20 cellular contexts compared by ENCODE assay signal in the genomic region with DNA sequence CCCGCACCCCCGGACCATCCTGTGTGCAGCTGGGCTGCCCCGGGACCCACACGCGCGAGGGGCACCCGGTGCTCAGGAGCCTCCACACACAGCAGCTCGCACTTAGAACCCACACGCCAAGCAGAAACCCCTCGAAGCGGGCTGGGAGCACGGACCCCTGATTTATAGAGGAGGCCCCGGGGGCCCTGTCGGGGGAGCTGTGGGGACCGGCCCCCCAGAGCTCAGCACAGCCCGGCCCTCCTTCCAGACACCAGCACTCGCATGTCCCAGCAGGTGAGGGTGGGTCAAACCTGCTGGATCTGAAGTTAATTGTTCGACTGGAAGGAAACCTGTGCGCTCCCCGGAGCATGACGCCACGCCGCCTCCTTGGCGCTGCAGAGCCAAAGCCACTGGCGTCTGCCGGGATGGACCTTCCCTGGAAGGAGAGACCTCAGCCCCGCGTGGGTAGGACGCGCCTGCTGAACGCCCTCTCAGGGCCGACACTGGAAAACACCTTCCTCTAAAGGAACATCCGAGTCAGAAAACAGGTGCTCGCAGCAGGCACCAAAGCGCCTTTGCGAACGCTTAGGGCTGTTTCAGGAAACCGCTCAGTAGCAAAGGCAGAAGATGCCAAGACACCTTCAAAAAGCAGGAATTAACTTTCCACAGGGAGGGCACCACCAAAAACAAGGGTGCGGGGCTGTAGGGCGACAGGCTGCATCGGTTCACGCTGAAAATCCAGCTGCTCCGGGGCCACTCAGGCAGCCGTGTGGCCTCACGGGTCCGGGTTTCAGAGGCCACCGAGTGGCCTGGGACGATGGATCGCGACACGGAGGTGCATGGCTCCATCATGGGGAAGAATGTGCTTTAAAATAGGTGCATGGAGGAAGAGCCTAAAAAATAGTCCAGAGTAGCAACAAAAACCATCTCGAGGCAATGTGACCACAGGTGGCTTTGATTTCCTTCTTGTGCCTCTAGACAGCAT. TPM values are rescaled to one million over a fixed set of nuclear protein-coding genes. Genes with fewer than 3 reads are reported as not detected.
DNase-seq lines count a peak whose midpoint lies in the region; ATAC-seq and TF ChIP-seq lines count a peak whose summit lies in the region.
"Had no signal": no experiment of that assay in that cellular context is flagged by ENCODE, and none has a peak within 500 bp of the region (broad histone marks: within the 10 kb centered on the region; RNA-seq: fewer than 3 reads in every experiment).

No MANE protein-coding gene starts in this region.

- no peak overlapping the region for H3K4me3 Mint-ChIP-seq in activated CD4-positive, alpha-beta T cell treated with anti-CD3 and anti-CD28 coated beads for 36 hours
- H3K4me3 Mint-ChIP-seq: CD8-positive, alpha-beta T cell; type B pancreatic cell had no signal

- no peaks in the 10 kb centered on the region for H3K36me3 Mint-ChIP-seq in activated CD4-positive, alpha-beta T cell treated with anti-CD3 and anti-CD28 coated beads for 36 hours (ENCODE audit: low read depth)
- H3K36me3 Mint-ChIP-seq: CD8-positive, alpha-beta T cell; type B pancreatic cell had no signal

- intact Hi-C loops in cardiac septum (cut with DNase I): no loop called here
- intact Hi-C loops in upper lobe of right lung (cut with DNase I): no loop called here
- intact Hi-C loops in activated CD4-positive, alpha-beta T cell treated with anti-CD3 and anti-CD28 coated beads for 36 hours (cut with DNase I, micrococcal nuclease): no loop called here

- H3K27ac Mint-ChIP-seq in activated CD4-positive, alpha-beta T cell treated with anti-CD3 and anti-CD28 coated beads for 36 hours: no peak overlapping the region
- H3K27ac Mint-ChIP-seq: CD8-positive, alpha-beta T cell; type B pancreatic cell had no signal

- H3K9me3 ChIP-seq in cardiac muscle cell (ENCODE audit: low read depth) (no peaks in the 10 kb centered on the region), upper lobe of right lung (no peaks in the 10 kb centered on the region)
- H3K9me3 ChIP-seq: neutrophil had no signal

- H3K4me3 ChIP-seq in cardiac muscle cell (no peak overlapping the region), upper lobe of right lung (no peak overlapping the region)
- H3K4me3 ChIP-seq: SK-N-MC had no signal

- H3K4me1 Mint-ChIP-seq in activated CD4-positive, alpha-beta T cell treated with anti-CD3 and anti-CD28 coated beads for 36 hours: no peaks in the 10 kb centered on the region

- no peaks in the 10 kb centered on the region for H3K27me3 Mint-ChIP-seq in activated CD4-positive, alpha-beta T cell treated with anti-CD3 and anti-CD28 coated beads for 36 hours
- H3K27me3 Mint-ChIP-seq: type B pancreatic cell had no signal

- peak overlapping the region; percentile 91 for H3K27ac ChIP-seq in cardiac muscle cell
- no peak overlapping the region for H3K27ac ChIP-seq in upper lobe of right lung
- H3K27ac ChIP-seq: neutrophil, SK-N-MC had no signal

- no peaks in the 10 kb centered on the region for H3K27me3 ChIP-seq in cardiac muscle cell
- H3K27me3 ChIP-seq in upper lobe of right lung: peaks cover 12% of the 10 kb centered on the region
- H3K27me3 ChIP-seq: neutrophil had no signal

- H3K4me1 ChIP-seq in cardiac muscle cell (ENCODE audit: low read depth) (peaks cover 44% of the 10 kb centered on the region), upper lobe of right lung (no peaks in the 10 kb centered on the region)

- TF ChIP-seq CTCF in cardiac muscle cell (IDR thresholded peaks at IDR 0.05; ENCODE audit: low read depth, low read length) (no peak), upper lobe of right lung (IDR thresholded peaks at IDR 0.05) (no peak)

- no peak for ATAC-seq in left lobe of liver
- no peak for ATAC-seq in upper lobe of right lung
- no peak for ATAC-seq in activated CD4-positive, alpha-beta T cell treated with anti-CD3 and anti-CD28 coated beads for 36 hours
- no peak for ATAC-seq in GM21360 (IDR thresholded peaks at IDR 0.05; ENCODE audit: unreplicated experiment)
- ATAC-seq: CD8-positive, alpha-beta T cell had no signal

- DNase-seq in cardiac muscle cell (ENCODE audit: low read depth in 1 of 2, low spot score in 1 of 2) (no peak), cardiac septum (ENCODE audit: low spot score) (no peak), ecto neural progenitor cell (ENCODE audit: low spot score) (peak; percentile 43), left lobe of liver (ENCODE audit: low spot score) (peak; percentile 41), upper lobe of right lung (peak; percentile 53)
- DNase-seq in activated CD4-positive, alpha-beta T cell treated with anti-CD3 and anti-CD28 coated beads, Interleukin-2, amount 50 U/mL, for 48 hours: no peak
- DNase-seq in activated CD4-positive, alpha-beta T cell treated with anti-CD3 and anti-CD28 coated beads for 36 hours: no peak
- DNase-seq: activated CD4-positive, alpha-beta T cell treated with anti-CD3 and anti-CD28 coated beads for 48 hours; activated CD8-positive, alpha-beta memory T cell treated with anti-CD3 and anti-CD28 coated beads, Interleukin-2, amount 50 U/mL, for 48 hours; amniotic stem cell; CD8-positive, alpha-beta T cell; kidney glomerular epithelial cell; NCI-H1105; NCI-H82; stimulated activated naive CD4-positive, alpha-beta T cell treated with Interleukin-2 at 50 U/mL for 16 hours had no signal

- no peaks in the 10 kb centered on the region for H3K9me3 Mint-ChIP-seq in activated CD4-positive, alpha-beta T cell treated with anti-CD3 and anti-CD28 coated beads for 36 hours (ENCODE audit: low read depth)
- H3K9me3 Mint-ChIP-seq: CD8-positive, alpha-beta T cell; type B pancreatic cell had no signal

- POLR2A ChIA-PET in activated CD4-positive, alpha-beta T cell treated with anti-CD3 and anti-CD28 coated beads for 36 hours (lab: Charles Lee): no interaction called here

- CTCF ChIA-PET in activated CD4-positive, alpha-beta T cell treated with anti-CD3 and anti-CD28 coated beads for 36 hours (lab: Charles Lee): no interaction called here

- H3K36me3 ChIP-seq in cardiac muscle cell (no peaks in the 10 kb centered on the region), upper lobe of right lung (no peaks in the 10 kb centered on the region)
- H3K36me3 ChIP-seq: neutrophil had no signal

RNA-seq across cellular contexts. Expression of a gene that starts 37.8 kb away (rescaled TPM):
- 18.2 and 24.9 TPM in 2 replicates for total RNA-seq in cardiac muscle cell
- 20.1 and 31.6 TPM in 2 replicates for polyA plus RNA-seq in cardiac muscle cell
- 0.70 TPM for total RNA-seq in cardiac septum
- total RNA-seq in left lobe of liver: 38.3 TPM
- total RNA-seq in upper lobe of right lung: 6.1 TPM
- total RNA-seq in activated CD4-positive, alpha-beta T cell treated with anti-CD3 and anti-CD28 coated beads for 36 hours: 1 to 10 TPM; 1.6 to 2.1 TPM
- total RNA-seq: CD8-positive, alpha-beta T cell; LHCN-M2 had no signal

RNA-seq across cellular contexts. Expression of a gene that starts 51.6 kb away (rescaled TPM):
- total RNA-seq in cardiac muscle cell (112 and 118 TPM in 2 replicates), cardiac septum (480 TPM), left lobe of liver (1.2 TPM), upper lobe of right lung (1.9 TPM)
- 77.3 and 78.2 TPM in 2 replicates for polyA plus RNA-seq in cardiac muscle cell
- under 1 TPM; 0.25 to 0.49 TPM for total RNA-seq in activated CD4-positive, alpha-beta T cell treated with anti-CD3 and anti-CD28 coated beads for 36 hours

Comparison
In these comparisons a context has a peak if more than half of its experiments do, and no peak if none do; other contexts are left out.
1. DNase-seq: peak in ecto neural progenitor cell (single experiment), left lobe of liver (single experiment) and upper lobe of right lung (single experiment); none in cardiac muscle cell (0 of 2), cardiac septum (single experiment), activated CD4-positive, alpha-beta T cell treated with anti-CD3 and anti-CD28 coated beads, Interleukin-2, amount 50 U/mL, for 48 hours (0 of 2) and activated CD4-positive, alpha-beta T cell treated with anti-CD3 and anti-CD28 coated beads for 36 hours (single experiment).
2. RNA of a gene that starts 51.6 kb away (total RNA-seq): 480 TPM in cardiac septum (single experiment) and 112 to 118 TPM in cardiac muscle cell; 1.9 TPM in upper lobe of right lung (single experiment), 1.2 TPM in left lobe of liver (single experiment) and 0.25 to 0.49 TPM in activated CD4-positive, alpha-beta T cell treated with anti-CD3 and anti-CD28 coated beads for 36 hours; every median in the first group is over 10 times any median in the second.